1 cellular context compared by ENCODE assay signal in genomic region chr19:50376166-50377050, GRCh38.
TF ChIP-seq lines count a peak whose summit lies in the region.

TSS of gene NR1H2 (plus strand) at chr19:50376457. CDS start at chr19:50377606, 1,149 bp downstream.

TF ChIP-seq in K562, 482 proteins besides CTCF, POLR2A, EP300 and RAD21 (continued from another document):
- TF ChIP-seq, protein P1, sequence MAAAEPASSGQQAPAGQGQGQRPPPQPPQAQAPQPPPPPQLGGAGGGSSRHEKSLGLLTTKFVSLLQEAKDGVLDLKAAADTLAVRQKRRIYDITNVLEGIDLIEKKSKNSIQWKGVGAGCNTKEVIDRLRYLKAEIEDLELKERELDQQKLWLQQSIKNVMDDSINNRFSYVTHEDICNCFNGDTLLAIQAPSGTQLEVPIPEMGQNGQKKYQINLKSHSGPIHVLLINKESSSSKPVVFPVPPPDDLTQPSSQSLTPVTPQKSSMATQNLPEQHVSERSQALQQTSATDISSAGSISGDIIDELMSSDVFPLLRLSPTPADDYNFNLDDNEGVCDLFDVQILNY (CRISPR knock-in tag; IDR thresholded peaks at IDR 0.05), result no peak
- TF ChIP-seq POLR2G (IDR thresholded peaks at IDR 0.05; ENCODE audit: low read depth, low read length), result peak; percentile 84
- TF ChIP-seq TBL1XR1 (IDR thresholded peaks at IDR 0.05; ENCODE audit: low read length in 2 of 2), result peak in 1 of 2 experiments; percentile 83; a peak in 2 of 4 replicates
- peak in 1 of 2 experiments; percentile 69; a peak in 1 of 4 replicates for TF ChIP-seq SRF (CRISPR knock-in tag; IDR thresholded peaks at IDR 0.05)
- TF ChIP-seq, protein P2, sequence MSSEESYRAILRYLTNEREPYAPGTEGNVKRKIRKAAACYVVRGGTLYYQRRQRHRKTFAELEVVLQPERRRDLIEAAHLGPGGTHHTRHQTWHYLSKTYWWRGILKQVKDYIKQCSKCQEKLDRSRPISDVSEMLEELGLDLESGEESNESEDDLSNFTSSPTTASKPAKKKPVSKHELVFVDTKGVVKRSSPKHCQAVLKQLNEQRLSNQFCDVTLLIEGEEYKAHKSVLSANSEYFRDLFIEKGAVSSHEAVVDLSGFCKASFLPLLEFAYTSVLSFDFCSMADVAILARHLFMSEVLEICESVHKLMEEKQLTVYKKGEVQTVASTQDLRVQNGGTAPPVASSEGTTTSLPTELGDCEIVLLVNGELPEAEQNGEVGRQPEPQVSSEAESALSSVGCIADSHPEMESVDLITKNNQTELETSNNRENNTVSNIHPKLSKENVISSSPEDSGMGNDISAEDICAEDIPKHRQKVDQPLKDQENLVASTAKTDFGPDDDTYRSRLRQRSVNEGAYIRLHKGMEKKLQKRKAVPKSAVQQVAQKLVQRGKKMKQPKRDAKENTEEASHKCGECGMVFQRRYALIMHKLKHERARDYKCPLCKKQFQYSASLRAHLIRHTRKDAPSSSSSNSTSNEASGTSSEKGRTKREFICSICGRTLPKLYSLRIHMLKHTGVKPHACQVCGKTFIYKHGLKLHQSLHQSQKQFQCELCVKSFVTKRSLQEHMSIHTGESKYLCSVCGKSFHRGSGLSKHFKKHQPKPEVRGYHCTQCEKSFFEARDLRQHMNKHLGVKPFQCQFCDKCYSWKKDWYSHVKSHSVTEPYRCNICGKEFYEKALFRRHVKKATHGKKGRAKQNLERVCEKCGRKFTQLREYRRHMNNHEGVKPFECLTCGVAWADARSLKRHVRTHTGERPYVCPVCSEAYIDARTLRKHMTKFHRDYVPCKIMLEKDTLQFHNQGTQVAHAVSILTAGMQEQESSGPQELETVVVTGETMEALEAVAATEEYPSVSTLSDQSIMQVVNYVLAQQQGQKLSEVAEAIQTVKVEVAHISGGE (CRISPR knock-in tag; IDR thresholded peaks at IDR 0.05), result peak; percentile 96 to 99 (median 99)
- peak; percentile 48; the same call in 1 of the 2 replicates for TF ChIP-seq ZNF384 (IDR thresholded peaks at IDR 0.05; ENCODE audit: low read depth, low read length)
- no peak for TF ChIP-seq ZNF324 (CRISPR knock-in tag; IDR thresholded peaks at IDR 0.05)
- peak; percentile 78; the same call in 1 of the 2 replicates for TF ChIP-seq ELF4 (CRISPR knock-in tag; IDR thresholded peaks at IDR 0.05)
- TF ChIP-seq CREB3L1 (IDR thresholded peaks at IDR 0.05; ENCODE audit: borderline replicate concordance, low read depth), result peak; percentile 32; the same call in 1 of the 2 replicates
- peak; percentile 20; the same call in 1 of the 2 replicates for TF ChIP-seq ARID1B (IDR thresholded peaks at IDR 0.05)
